In the genomic region with DNA sequence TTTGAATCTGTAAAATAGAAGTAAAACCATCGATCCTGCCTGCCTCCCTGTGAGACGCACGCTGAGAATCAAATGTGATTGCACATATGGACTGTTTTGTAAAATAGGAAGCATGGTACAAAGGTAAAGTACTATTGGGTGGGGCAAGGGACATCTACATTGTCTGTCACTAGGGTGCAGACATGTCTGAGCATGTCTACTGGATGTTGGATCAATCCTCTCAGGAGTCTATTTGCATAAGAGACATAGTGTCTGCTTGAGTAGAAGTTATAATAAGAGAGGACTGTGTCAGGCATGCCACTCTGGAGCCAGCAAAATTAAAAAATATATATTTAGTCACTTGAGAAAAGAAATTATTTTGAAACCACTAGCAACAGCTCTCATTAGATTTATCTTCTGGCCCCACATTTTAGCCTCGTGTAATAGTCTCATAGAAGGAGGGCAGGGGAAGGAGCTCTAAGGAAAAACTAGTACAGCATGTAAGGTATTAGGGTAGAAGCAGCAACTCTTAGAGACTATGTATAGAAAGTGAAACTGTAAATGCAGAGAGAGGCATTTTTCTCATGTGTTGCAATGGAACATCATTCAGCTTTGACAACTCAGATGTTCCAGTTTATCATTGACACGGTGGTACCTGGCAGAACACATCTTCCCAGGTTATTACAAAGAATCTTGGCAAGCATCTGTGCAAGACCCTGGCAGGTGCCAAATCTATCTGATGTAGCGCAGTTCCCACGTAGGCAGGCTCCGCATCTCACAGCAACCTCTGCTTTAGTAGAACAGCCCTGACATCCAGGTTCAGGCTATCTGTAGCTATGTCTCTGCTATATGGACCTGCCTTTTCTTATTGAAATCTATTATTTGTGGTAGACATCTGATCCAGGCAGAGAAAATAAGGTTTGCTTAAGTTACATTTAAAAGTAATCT, we compare ENCODE assay signal across 10 cellular contexts.
DNase-seq lines count a peak whose midpoint lies in the region; ATAC-seq and TF ChIP-seq lines count a peak whose summit lies in the region.
"Had no signal": no experiment of that assay in that cellular context is flagged by ENCODE, and none has a peak within 500 bp of the region (broad histone marks: within the 10 kb centered on the region; RNA-seq: fewer than 3 reads in every experiment).

No MANE protein-coding gene starts in this region.

- H3K27ac ChIP-seq in OCI-LY3 (ENCODE audit: low read length) = no peak overlapping the region
- H3K27ac ChIP-seq in Peyer's patch = no peak overlapping the region

- H3K4me1 ChIP-seq in OCI-LY3 (ENCODE audit: low read length) (peaks cover 12% of the 10 kb centered on the region), Peyer's patch (no peaks in the 10 kb centered on the region)

- H2AFZ ChIP-seq in OCI-LY3 (ENCODE audit: low read depth, low read length) = no peak overlapping the region

- H3K4me2 ChIP-seq in OCI-LY3 (ENCODE audit: low read length) = peak overlapping the region; percentile 6

- no peak overlapping the region for H3K9ac ChIP-seq in OCI-LY3 (ENCODE audit: low read length)

- TF ChIP-seq CTCF in OCI-LY3 (IDR thresholded peaks at IDR 0.05; ENCODE audit: low read depth, low read length) (no peak), Peyer's patch (IDR thresholded peaks at IDR 0.05) (no peak)

- TF ChIP-seq POLR2A in Peyer's patch (IDR thresholded peaks at IDR 0.05) = no peak

- H3K79me2 ChIP-seq in OCI-LY3 (ENCODE audit: low read length) = no peaks in the 10 kb centered on the region

- no peak for DNase-seq in activated T-cell treated with anti-CD3 and anti-CD28 coated beads, Interleukin-2, amount 50 U/mL, for 48 hours
- DNase-seq in Peyer's patch = no peak
- no peak for DNase-seq in superior temporal gyrus (ENCODE audit: extremely low spot score)
- no peak for DNase-seq in CD1c-positive myeloid dendritic cell (ENCODE audit: extremely low spot score)
- DNase-seq: activated CD4-positive, alpha-beta T cell treated with anti-CD3 and anti-CD28 coated beads for 4 hours; GOT3 had no signal

- ATAC-seq in GM18498 (IDR thresholded peaks at IDR 0.05; ENCODE audit: unreplicated experiment) (peak; percentile 79), GM21529 (IDR thresholded peaks at IDR 0.05; ENCODE audit: unreplicated experiment) (peak; percentile 75), HG03460 (IDR thresholded peaks at IDR 0.05; ENCODE audit: unreplicated experiment) (peak; percentile 82)

- H3K4me3 ChIP-seq in OCI-LY3 (ENCODE audit: low read length) (no peak overlapping the region), Peyer's patch (no peak overlapping the region)

- H3K9me3 ChIP-seq in OCI-LY3 (ENCODE audit: insufficient read depth, low read length) = no peaks in the 10 kb centered on the region
- no peaks in the 10 kb centered on the region for H3K9me3 ChIP-seq in Peyer's patch

- H3K36me3 ChIP-seq in OCI-LY3 (replicated peaks; ENCODE audit: low read depth, low read length) = no peaks in the 10 kb centered on the region
- H3K36me3 ChIP-seq in Peyer's patch = no peaks in the 10 kb centered on the region

- H3K27me3 ChIP-seq in OCI-LY3 (ENCODE audit: low read depth, low read length) (no peaks in the 10 kb centered on the region), Peyer's patch (no peaks in the 10 kb centered on the region)

- H4K20me1 ChIP-seq in OCI-LY3 (ENCODE audit: insufficient read depth, low read length) = no peaks in the 10 kb centered on the region
